In genomic region chr9:94084314-94084713, GRCh38 we compare ENCODE assay signal across 9 cellular contexts. TPM values are rescaled to one million over a fixed set of nuclear protein-coding genes. Genes with fewer than 3 reads are reported as not detected.
DNase-seq lines count a peak whose midpoint lies in the region; ATAC-seq and TF ChIP-seq lines count a peak whose summit lies in the region.
"Had no signal": no experiment of that assay in that cellular context is flagged by ENCODE, and none has a peak within 500 bp of the region (broad histone marks: within the 10 kb centered on the region; RNA-seq: fewer than 3 reads in every experiment).

Gene PTPDC1, plus strand, starts transcription at chr9:94084464. Its CDS starts 67 bp downstream, at chr9:94084531.

- H3K36me3 Mint-ChIP-seq in endodermal cell (ENCODE audit: low read depth): peaks cover 3% of the 10 kb centered on the region
- H3K36me3 Mint-ChIP-seq: activated naive CD4-positive, alpha-beta T cell treated with anti-CD3 and anti-CD28 coated beads, Interleukin-2, amount 50 U/mL, for 72 hours had no signal

- no peak within 1 kb of the TSS for H3K4me3 Mint-ChIP-seq in endodermal cell

- no peak within 1 kb of the TSS for H3K27ac Mint-ChIP-seq in endodermal cell

- H3K27me3 ChIP-seq in endodermal cell (ENCODE audit: control insufficient read depth, insufficient read depth, low read length, poor library complexity, severe bottlenecking) (no peaks in the 10 kb centered on the region), psoas muscle (ENCODE audit: insufficient read depth in 3 of 3, low read length in 2 of 3) (no peaks in the 10 kb centered on the region)

- peaks cover 11% of the 10 kb centered on the region for H3K4me1 Mint-ChIP-seq in endodermal cell

- ATAC-seq in GM21529 (IDR thresholded peaks at IDR 0.05; ENCODE audit: unreplicated experiment) (no peak), psoas muscle (no peak), HG03469 (IDR thresholded peaks at IDR 0.05; ENCODE audit: unreplicated experiment) (no peak)

- H3K9me3 ChIP-seq in endodermal cell (ENCODE audit: control insufficient read depth, low read length): no peaks in the 10 kb centered on the region
- no peaks in the 10 kb centered on the region for H3K9me3 ChIP-seq in psoas muscle

- no peak within 1 kb of the TSS for H3K9ac ChIP-seq in endodermal cell (ENCODE audit: extremely low read depth, low read length, poor library complexity, severe bottlenecking)

- intact Hi-C loops in psoas muscle (cut with DNase I): no loop called here

- H3K9me3 Mint-ChIP-seq in endodermal cell: no peaks in the 10 kb centered on the region
- H3K9me3 Mint-ChIP-seq: activated naive CD4-positive, alpha-beta T cell treated with anti-CD3 and anti-CD28 coated beads, Interleukin-2, amount 50 U/mL, for 72 hours had no signal

- TF ChIP-seq CTCF in endodermal cell (conservative IDR thresholded peaks at IDR 0.05): no peak
- no peak for TF ChIP-seq CTCF in psoas muscle (IDR thresholded peaks at IDR 0.05)

- 49 to 51% methylated on average over 14 of the region's 14 CpGs for WGBS in endodermal cell (ENCODE audit: insufficient coverage in 1 of 2, insufficient read length in 1 of 2), 2 experiments
- WGBS in psoas muscle, 3 donors: 79 to 80% (median 79%) methylated on average over 14 of the region's 14 CpGs

- H3K4me1 ChIP-seq in endodermal cell (ENCODE audit: control insufficient read depth, insufficient read depth, low read length) (no peaks in the 10 kb centered on the region), psoas muscle (no peaks in the 10 kb centered on the region)

- no peaks in the 10 kb centered on the region for H3K27me3 Mint-ChIP-seq in endodermal cell (ENCODE audit: insufficient read depth)

- H3K4me3 ChIP-seq in endodermal cell (ENCODE audit: low read length) (no peak within 1 kb of the TSS), psoas muscle (no peak within 1 kb of the TSS)

- H3K36me3 ChIP-seq in endodermal cell (ENCODE audit: control insufficient read depth, insufficient read depth, low read length) (peaks cover 8% of the 10 kb centered on the region), psoas muscle (ENCODE audit: insufficient read depth in 1 of 2, low read depth in 1 of 2) (peaks cover 0 to 11% of the 10 kb centered on the region in 2 donors)

- DNase-seq in Ammon's horn (ENCODE audit: low spot score): peak; percentile 95
- DNase-seq in NCI-H1694 (lab: John Stamatoyannopoulos, UW): peak; percentile 3
- DNase-seq in endodermal cell: peak; percentile 86
- no peak for DNase-seq in mesenteric fat pad (ENCODE audit: low spot score)
- DNase-seq in psoas muscle: no peak
- DNase-seq in NK-92 treated with Interleukin-12 subunit alpha and Interleukin-12 subunit beta, amount 100 ng/mL, for 24 hours (lab: John Stamatoyannopoulos, UW): no peak

- H3K27ac ChIP-seq in endodermal cell (ENCODE audit: low read depth, low read length): peak within 1 kb of the TSS; percentile 9
- no peak within 1 kb of the TSS for H3K27ac ChIP-seq in psoas muscle

RNA-seq across cellular contexts. Expression of gene PTPDC1, which starts in this region (rescaled TPM):
- total RNA-seq in endodermal cell: 10 to 100 TPM in 1 of 2 donors, 1 to 10 TPM in 1; 9.0 to 12.7 TPM
- polyA plus RNA-seq in endodermal cell (2013, experiment 1 of 2): 8.6 TPM
- polyA plus RNA-seq in endodermal cell (2013, experiment 2 of 2): 8.1 TPM
- total RNA-seq in mesenteric fat pad: 13.6 TPM
- 1 to 10 TPM; 3.9 to 9.9 (median 7.1) TPM for total RNA-seq in psoas muscle
- polyA plus RNA-seq in psoas muscle: 1 to 10 TPM; 3.6 to 7.0 (median 4.2) TPM

Comparison
In these comparisons a context has a peak if more than half of its experiments do, and no peak if none do; other contexts are left out.
1. DNase-seq: peak in Ammon's horn (single experiment), NCI-H1694 (single experiment) and endodermal cell (single experiment); none in mesenteric fat pad (single experiment), psoas muscle (0 of 2) and NK-92 treated with Interleukin-12 subunit alpha and Interleukin-12 subunit beta, amount 100 ng/mL, for 24 hours (single experiment).